ENCODE assay signal across 19 cellular contexts in the genomic region with DNA sequence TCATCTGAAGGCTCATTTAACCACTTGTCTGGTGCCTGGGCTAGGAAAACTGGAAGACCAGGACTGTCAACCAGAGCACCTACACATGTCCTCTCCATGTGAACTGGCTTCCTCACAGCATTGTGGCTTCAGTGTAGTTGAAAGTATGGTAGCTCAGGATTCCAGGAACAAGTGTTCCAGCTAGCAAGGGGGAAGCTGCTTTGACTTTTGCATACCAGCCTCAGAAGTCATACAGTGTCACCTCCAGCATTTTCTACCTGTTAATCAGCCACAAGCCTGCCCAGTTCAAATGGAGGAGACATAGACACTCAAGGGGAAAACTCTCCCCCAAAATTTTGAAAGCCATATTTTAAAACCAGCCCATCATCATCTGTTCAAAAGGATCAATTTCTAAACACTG.
"Had no signal": no experiment of that assay in that cellular context is flagged by ENCODE, and none has a peak within 500 bp of the region (broad histone marks: within the 10 kb centered on the region; RNA-seq: fewer than 3 reads in every experiment).

No MANE protein-coding gene starts in this region.

- H3K27me3 ChIP-seq: esophagus muscularis mucosa, pancreas, right lobe of liver, suprapubic skin had no signal

- H3K4me3 ChIP-seq: esophagus muscularis mucosa, heart right ventricle, lung, pancreas, right lobe of liver, suprapubic skin had no signal

- H3K9me3 ChIP-seq: esophagus muscularis mucosa, heart right ventricle, pancreas, right lobe of liver, suprapubic skin had no signal

- ATAC-seq: effector memory CD8-positive, alpha-beta T cell; heart right ventricle; left lobe of liver; natural killer cell; pancreas; right lobe of liver; stimulated activated naive CD8-positive, alpha-beta T cell treated with anti-CD3 and anti-CD28 coated beads, Interleukin-15, amount 100 ng/mL, for 72 hours had no signal

- H3K27ac ChIP-seq: esophagus muscularis mucosa, heart right ventricle, pancreas, right lobe of liver, suprapubic skin had no signal

- H3K4me1 ChIP-seq: esophagus muscularis mucosa, heart right ventricle, pancreas, right lobe of liver, suprapubic skin had no signal

- DNase-seq: cortex of kidney; effector memory CD8-positive, alpha-beta T cell; foreskin melanocyte; glutamatergic neuron; heart right ventricle; hippocampal formation; natural killer cell; pancreas; right lobe of liver; small intestine; stimulated activated CD4-positive, alpha-beta T cell treated with anti-CD3 and anti-CD28 coated beads, Interleukin-1b, Interleukin-23, amount 100 ng/mL, for 48 hours; stimulated activated CD4-positive, alpha-beta T cell treated with anti-CD3 and anti-CD28 coated beads, Interleukin-4, amount 100 ng/mL, for 1 hour; stimulated activated CD8-positive, alpha-beta memory T cell treated with anti-CD3 and anti-CD28 coated beads, Interleukin-4, amount 100 ng/mL, for 48 hours; stimulated activated naive CD4-positive, alpha-beta T cell; stimulated activated naive CD8-positive, alpha-beta T cell treated with anti-CD3 and anti-CD28 coated beads, Interleukin-15, amount 100 ng/mL, for 72 hours had no signal

- H3K36me3 ChIP-seq: esophagus muscularis mucosa, heart right ventricle, pancreas, right lobe of liver, suprapubic skin had no signal
